ENCODE assay signal across 1 cellular context in the genomic region with DNA sequence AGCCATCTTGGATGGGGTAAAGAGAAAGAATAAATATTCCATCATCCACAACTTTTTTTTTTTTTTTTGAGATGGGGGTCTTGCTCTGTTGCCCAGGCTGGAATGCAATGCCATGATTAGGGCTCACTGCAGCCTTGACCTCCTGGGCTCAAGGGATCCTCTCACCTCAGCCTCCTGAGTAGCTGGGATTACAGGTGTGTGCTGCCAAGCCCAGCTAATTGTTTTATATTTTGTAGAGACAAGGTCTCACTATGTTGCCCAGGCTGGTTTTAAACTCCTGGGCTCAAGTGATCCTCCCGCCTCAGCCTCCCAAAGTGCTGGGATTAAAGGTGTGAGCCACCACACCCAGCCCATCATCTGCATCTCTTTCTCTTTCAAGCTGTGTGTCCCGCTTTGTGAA.
A peak's percentile ranks its signal among the peaks of the same experiment; 100 is the strongest.
TF ChIP-seq lines count a peak whose summit lies in the region.

No MANE protein-coding gene starts in this region.

TF ChIP-seq in HepG2, 621 proteins besides CTCF, POLR2A, EP300 and RAD21:
- TF ChIP-seq ZNF121 (CRISPR knock-in tag; IDR thresholded peaks at IDR 0.05), result peak; percentile 75
